ENCODE assay signal across 7 cellular contexts in genomic region chr5:177546262-177546741, GRCh38. TPM values are rescaled to one million over a fixed set of nuclear protein-coding genes. Genes with fewer than 3 reads are reported as not detected.
DNase-seq lines count a peak whose midpoint lies in the region; ATAC-seq lines count a peak whose summit lies in the region.

No MANE protein-coding gene starts in this region.

- peaks cover 26% of the 10 kb centered on the region for H3K4me1 Mint-ChIP-seq in T-helper 17 cell

- ATAC-seq in T-helper 17 cell (no peak), HG03095 (IDR thresholded peaks at IDR 0.05; ENCODE audit: unreplicated experiment) (no peak), GM19395 (IDR thresholded peaks at IDR 0.05; ENCODE audit: unreplicated experiment) (no peak)

- no peaks in the 10 kb centered on the region for H3K36me3 Mint-ChIP-seq in T-helper 17 cell (ENCODE audit: low read depth)

- no peak overlapping the region for H3K4me3 Mint-ChIP-seq in T-helper 17 cell

- H3K27me3 Mint-ChIP-seq in T-helper 17 cell = no peaks in the 10 kb centered on the region

- H3K9me3 ChIP-seq in T-helper 17 cell (ENCODE audit: control insufficient read depth, low read length, poor library complexity, severe bottlenecking) = no peaks in the 10 kb centered on the region

- peak; percentile 99 for DNase-seq in HS-5 (ENCODE audit: low read depth)
- DNase-seq in T-helper 17 cell = no peak
- DNase-seq in glomerular visceral epithelial cell (ENCODE audit: extremely low spot score) = peak; percentile 81
- DNase-seq in renal cortical epithelial cell (ENCODE audit: low read depth) = peak; percentile 98
- DNase-seq in NCI-H2227 (lab: John Stamatoyannopoulos, UW; ENCODE audit: unreplicated experiment) = no peak

- H3K27ac Mint-ChIP-seq in T-helper 17 cell = peak overlapping the region; percentile 49

RNA-seq across cellular contexts. Expression of gene FAM193B, which starts 8.1 kb away (rescaled TPM):
- total RNA-seq in T-helper 17 cell = 100 to 1,000 TPM; 143 to 167 TPM
- total RNA-seq in renal cortical epithelial cell = 7.3 and 25.4 TPM in 2 replicates

RNA-seq across cellular contexts. Expression of gene DDX41, which starts 29.5 kb away (rescaled TPM):
- total RNA-seq in T-helper 17 cell (10 to 100 TPM; 58.6 to 66.9 TPM), renal cortical epithelial cell (74.0 and 141 TPM in 2 replicates)

RNA-seq across cellular contexts. Expression of gene DOK3, which starts 36.7 kb away (rescaled TPM):
- 1 to 10 TPM; 5.1 to 8.0 TPM for total RNA-seq in T-helper 17 cell
- total RNA-seq in renal cortical epithelial cell = 0.17 and 13.6 TPM in 2 replicates

RNA-seq across cellular contexts. Expression of gene TMED9, which starts 45.7 kb away (rescaled TPM):
- total RNA-seq in T-helper 17 cell (10 to 100 TPM; 63.3 to 69.6 TPM), renal cortical epithelial cell (168 and 181 TPM in 2 replicates)

RNA-seq across cellular contexts. Expression of gene PDLIM7, which starts 48.9 kb away (rescaled TPM):
- total RNA-seq in T-helper 17 cell (10 to 100 TPM in 1 of 2 donors, 1 to 10 TPM in 1; 6.8 to 16.2 TPM), renal cortical epithelial cell (103 and 161 TPM in 2 replicates)

Comparison
In these comparisons a context has a peak if more than half of its experiments do, and no peak if none do; other contexts are left out.
1. DNase-seq: peak in HS-5 (single experiment), glomerular visceral epithelial cell (single experiment) and renal cortical epithelial cell (single experiment); none in T-helper 17 cell (0 of 3) and NCI-H2227 (single experiment).